Comparison of ENCODE assay signal across 22 cellular contexts in the genomic region with DNA sequence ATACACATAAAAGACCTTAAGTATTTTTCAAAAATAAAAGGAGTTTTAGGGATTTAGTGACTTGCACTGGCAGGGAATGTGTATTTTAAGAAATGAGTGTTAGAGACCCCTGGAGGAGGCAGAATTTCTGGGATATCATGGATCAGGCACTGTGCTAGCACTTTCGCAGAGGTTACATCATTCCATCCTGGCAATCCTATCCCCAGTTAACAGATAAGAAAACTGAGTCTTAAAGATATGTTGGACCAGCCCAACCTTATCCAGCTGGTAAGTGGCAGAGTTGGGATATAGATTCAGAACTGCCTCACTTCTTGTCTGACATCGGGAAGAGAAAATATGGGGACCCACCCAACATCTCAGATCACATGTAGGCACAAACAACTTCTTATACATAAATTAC.
DNase-seq lines count a peak whose midpoint lies in the region; ATAC-seq and TF ChIP-seq lines count a peak whose summit lies in the region.
"Had no signal": no experiment of that assay in that cellular context is flagged by ENCODE, and none has a peak within 500 bp of the region (broad histone marks: within the 10 kb centered on the region; RNA-seq: fewer than 3 reads in every experiment).

No MANE protein-coding gene starts in this region.

- DNase-seq in left ventricle myocardium inferior, result no peak
- no peak for DNase-seq in Right ventricle myocardium inferior (ENCODE audit: missing footprints)
- no peak for DNase-seq in coronary artery (ENCODE audit: low spot score)
- no peak for DNase-seq in mesothelial cell of epicardium (ENCODE audit: low spot score in 2 of 2, unreplicated experiment in 2 of 2)
- DNase-seq in upper lobe of left lung, result no peak
- DNase-seq in germinal center (ENCODE audit: low spot score), result no peak
- DNase-seq in activated CD8-positive, alpha-beta memory T cell treated with anti-CD3 and anti-CD28 coated beads, Interleukin-2, amount 50 U/mL, for 48 hours, result no peak
- DNase-seq: AML-193; C1 segment of cervical spinal cord; CD8-positive, alpha-beta T cell; DND-41; IMR-90; NCI-H1105 treated with DMSO at 0.1 percent for 48 hours; NCI-H1694 treated with DMSO at 0.1 percent for 48 hours; NCI-H2081 treated with DMSO at 0.1 percent for 48 hours; NCI-H2171 treated with DMSO at 0.1 percent for 48 hours; NCI-H524 treated with DMSO at 0.1 percent for 48 hours; NCI-H82 had no signal

- H3K27me3 ChIP-seq in left ventricle myocardium inferior (ENCODE audit: low read depth) (no peaks in the 10 kb centered on the region), upper lobe of left lung (no peaks in the 10 kb centered on the region)

- 89 to 94% methylated on average over 1 to 2 of the region's 2 CpGs for WGBS in upper lobe of left lung, 2 donors

- TF ChIP-seq POLR2A in upper lobe of left lung (IDR thresholded peaks at IDR 0.05), result no peak

- H3K9me3 Mint-ChIP-seq in mesothelial cell of epicardium, result peaks cover 11% of the 10 kb centered on the region
- H3K9me3 Mint-ChIP-seq: CD8-positive, alpha-beta T cell had no signal

- no peak for ATAC-seq in Right ventricle myocardium inferior
- ATAC-seq in upper lobe of left lung (ENCODE audit: low FRiP score in 2 of 2), result no peak
- no peak for ATAC-seq in HG03025 (IDR thresholded peaks at IDR 0.05; ENCODE audit: low FRiP score, unreplicated experiment)
- ATAC-seq: CD8-positive, alpha-beta T cell; GM12878; HCT116; Panc1 had no signal

- H3K27ac ChIP-seq in left ventricle myocardium inferior (replicated peaks) (peak overlapping the region; percentile 89), coronary artery (peak overlapping the region; percentile 55 to 92), upper lobe of left lung (peak overlapping the region in 3 of 4 donors; percentile 50 to 78 (median 78))

- no peaks in the 10 kb centered on the region for H3K36me3 ChIP-seq in left ventricle myocardium inferior
- peaks cover 0 to 7% (median 0%) of the 10 kb centered on the region in 4 donors for H3K36me3 ChIP-seq in upper lobe of left lung

- H3K4me1 Mint-ChIP-seq in mesothelial cell of epicardium, result peaks cover 31% of the 10 kb centered on the region

- peak overlapping the region; percentile 91 for H3K27ac Mint-ChIP-seq in mesothelial cell of epicardium
- H3K27ac Mint-ChIP-seq: CD8-positive, alpha-beta T cell had no signal

- H3K9me3 ChIP-seq in left ventricle myocardium inferior (replicated peaks) (no peaks in the 10 kb centered on the region), upper lobe of left lung (no peaks in the 10 kb centered on the region)

- H3K4me3 ChIP-seq in left ventricle myocardium inferior, result no peak overlapping the region
- no peak overlapping the region for H3K4me3 ChIP-seq in coronary artery
- no peak overlapping the region for H3K4me3 ChIP-seq in upper lobe of left lung
- H3K4me3 ChIP-seq: GM12878 had no signal

- no peak overlapping the region for H3K4me3 Mint-ChIP-seq in mesothelial cell of epicardium
- H3K4me3 Mint-ChIP-seq: CD8-positive, alpha-beta T cell had no signal

- TF ChIP-seq CTCF in left ventricle myocardium inferior (IDR thresholded peaks at IDR 0.05; ENCODE audit: borderline replicate concordance), result no peak
- no peak for TF ChIP-seq CTCF in coronary artery (IDR thresholded peaks at IDR 0.05)
- no peak for TF ChIP-seq CTCF in mesothelial cell of epicardium (IDR thresholded peaks at IDR 0.05; ENCODE audit: unreplicated experiment)
- TF ChIP-seq CTCF in upper lobe of left lung (IDR thresholded peaks at IDR 0.05), result no peak

- H3K4me1 ChIP-seq in left ventricle myocardium inferior, result peaks cover 43% of the 10 kb centered on the region
- peaks cover 21 to 36% (median 29%) of the 10 kb centered on the region in 4 donors for H3K4me1 ChIP-seq in upper lobe of left lung

- peaks cover 5% of the 10 kb centered on the region for H3K36me3 Mint-ChIP-seq in mesothelial cell of epicardium
- H3K36me3 Mint-ChIP-seq: CD8-positive, alpha-beta T cell had no signal

- TF ChIP-seq EP300 in upper lobe of left lung (IDR thresholded peaks at IDR 0.05), result no peak

- intact Hi-C loops in left ventricle myocardium inferior (cut with micrococcal nuclease), result no loop called here
- intact Hi-C loops in Right ventricle myocardium inferior (cut with DNase I), result loop anchor here (5.0 kb wide), 2 partner anchors 35 to 160 kb away; a partner anchor contains a TSS

- no peaks in the 10 kb centered on the region for H3K27me3 Mint-ChIP-seq in mesothelial cell of epicardium (ENCODE audit: low read depth)
